1 cellular context compared by ENCODE assay signal in the genomic region with DNA sequence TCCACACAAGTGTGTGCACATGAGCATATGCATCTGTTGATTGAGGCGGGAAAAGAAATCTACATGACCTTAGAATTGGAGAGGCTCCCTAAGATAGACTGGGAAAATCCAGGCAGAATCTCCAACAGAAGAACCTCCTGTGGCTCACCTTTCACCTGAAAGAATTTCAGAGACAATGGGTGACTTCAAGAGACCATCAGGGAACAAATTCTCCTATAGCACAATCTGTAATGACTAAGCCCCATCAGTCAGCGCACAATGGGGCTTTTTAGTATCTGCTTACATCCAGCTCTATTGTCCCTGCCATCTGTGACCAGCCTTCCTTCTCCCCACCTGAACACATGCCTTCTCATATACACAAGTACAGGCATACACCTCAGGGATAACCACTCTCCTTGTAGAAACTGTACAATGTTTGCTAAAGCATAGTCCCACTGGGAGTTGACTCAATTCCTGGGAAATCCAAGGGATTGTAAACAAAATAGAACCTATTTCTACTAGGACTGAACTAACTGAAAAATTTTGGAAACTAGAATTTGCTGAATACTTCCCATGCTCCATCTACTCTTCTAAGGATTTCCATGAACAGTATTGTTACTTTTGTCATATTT.
TF ChIP-seq lines count a peak whose summit lies in the region.

No MANE protein-coding gene starts in this region.

TF ChIP-seq in GM23338, 12 proteins besides CTCF, POLR2A, EP300 and RAD21 (continued from another document):
- TF ChIP-seq, protein P1, sequence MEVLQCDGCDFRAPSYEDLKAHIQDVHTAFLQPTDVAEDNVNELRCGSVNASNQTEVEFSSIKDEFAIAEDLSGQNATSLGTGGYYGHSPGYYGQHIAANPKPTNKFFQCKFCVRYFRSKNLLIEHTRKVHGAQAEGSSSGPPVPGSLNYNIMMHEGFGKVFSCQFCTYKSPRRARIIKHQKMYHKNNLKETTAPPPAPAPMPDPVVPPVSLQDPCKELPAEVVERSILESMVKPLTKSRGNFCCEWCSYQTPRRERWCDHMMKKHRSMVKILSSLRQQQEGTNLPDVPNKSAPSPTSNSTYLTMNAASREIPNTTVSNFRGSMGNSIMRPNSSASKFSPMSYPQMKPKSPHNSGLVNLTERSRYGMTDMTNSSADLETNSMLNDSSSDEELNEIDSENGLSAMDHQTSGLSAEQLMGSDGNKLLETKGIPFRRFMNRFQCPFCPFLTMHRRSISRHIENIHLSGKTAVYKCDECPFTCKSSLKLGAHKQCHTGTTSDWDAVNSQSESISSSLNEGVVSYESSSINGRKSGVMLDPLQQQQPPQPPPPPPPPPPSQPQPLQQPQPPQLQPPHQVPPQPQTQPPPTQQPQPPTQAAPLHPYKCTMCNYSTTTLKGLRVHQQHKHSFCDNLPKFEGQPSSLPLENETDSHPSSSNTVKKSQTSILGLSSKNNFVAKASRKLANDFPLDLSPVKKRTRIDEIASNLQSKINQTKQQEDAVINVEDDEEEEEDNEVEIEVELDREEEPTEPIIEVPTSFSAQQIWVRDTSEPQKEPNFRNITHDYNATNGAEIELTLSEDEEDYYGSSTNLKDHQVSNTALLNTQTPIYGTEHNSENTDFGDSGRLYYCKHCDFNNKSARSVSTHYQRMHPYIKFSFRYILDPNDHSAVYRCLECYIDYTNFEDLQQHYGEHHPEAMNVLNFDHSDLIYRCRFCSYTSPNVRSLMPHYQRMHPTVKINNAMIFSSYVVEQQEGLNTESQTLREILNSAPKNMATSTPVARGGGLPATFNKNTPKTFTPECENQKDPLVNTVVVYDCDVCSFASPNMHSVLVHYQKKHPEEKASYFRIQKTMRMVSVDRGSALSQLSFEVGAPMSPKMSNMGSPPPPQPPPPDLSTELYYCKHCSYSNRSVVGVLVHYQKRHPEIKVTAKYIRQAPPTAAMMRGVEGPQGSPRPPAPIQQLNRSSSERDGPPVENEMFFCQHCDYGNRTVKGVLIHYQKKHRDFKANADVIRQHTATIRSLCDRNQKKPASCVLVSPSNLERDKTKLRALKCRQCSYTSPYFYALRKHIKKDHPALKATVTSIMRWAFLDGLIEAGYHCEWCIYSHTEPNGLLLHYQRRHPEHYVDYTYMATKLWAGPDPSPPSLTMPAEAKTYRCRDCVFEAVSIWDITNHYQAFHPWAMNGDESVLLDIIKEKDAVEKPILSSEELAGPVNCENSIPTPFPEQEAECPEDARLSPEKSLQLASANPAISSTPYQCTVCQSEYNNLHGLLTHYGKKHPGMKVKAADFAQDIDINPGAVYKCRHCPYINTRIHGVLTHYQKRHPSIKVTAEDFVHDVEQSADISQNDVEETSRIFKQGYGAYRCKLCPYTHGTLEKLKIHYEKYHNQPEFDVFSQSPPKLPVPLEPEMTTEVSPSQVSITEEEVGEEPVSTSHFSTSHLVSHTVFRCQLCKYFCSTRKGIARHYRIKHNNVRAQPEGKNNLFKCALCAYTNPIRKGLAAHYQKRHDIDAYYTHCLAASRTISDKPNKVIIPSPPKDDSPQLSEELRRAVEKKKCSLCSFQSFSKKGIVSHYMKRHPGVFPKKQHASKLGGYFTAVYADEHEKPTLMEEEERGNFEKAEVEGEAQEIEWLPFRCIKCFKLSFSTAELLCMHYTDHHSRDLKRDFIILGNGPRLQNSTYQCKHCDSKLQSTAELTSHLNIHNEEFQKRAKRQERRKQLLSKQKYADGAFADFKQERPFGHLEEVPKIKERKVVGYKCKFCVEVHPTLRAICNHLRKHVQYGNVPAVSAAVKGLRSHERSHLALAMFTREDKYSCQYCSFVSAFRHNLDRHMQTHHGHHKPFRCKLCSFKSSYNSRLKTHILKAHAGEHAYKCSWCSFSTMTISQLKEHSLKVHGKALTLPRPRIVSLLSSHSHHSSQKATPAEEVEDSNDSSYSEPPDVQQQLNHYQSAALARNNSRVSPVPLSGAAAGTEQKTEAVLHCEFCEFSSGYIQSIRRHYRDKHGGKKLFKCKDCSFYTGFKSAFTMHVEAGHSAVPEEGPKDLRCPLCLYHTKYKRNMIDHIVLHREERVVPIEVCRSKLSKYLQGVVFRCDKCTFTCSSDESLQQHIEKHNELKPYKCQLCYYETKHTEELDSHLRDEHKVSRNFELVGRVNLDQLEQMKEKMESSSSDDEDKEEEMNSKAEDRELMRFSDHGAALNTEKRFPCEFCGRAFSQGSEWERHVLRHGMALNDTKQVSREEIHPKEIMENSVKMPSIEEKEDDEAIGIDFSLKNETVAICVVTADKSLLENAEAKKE (CRISPR knock-in tag; IDR thresholded peaks at IDR 0.05), result peak; percentile 95
- peak; percentile 44; the same call in 1 of the 2 replicates for TF ChIP-seq CREB1 (CRISPR knock-in tag; IDR thresholded peaks at IDR 0.05; ENCODE audit: low read depth)
TF ChIP-seq in GM23338: peak in this region for 2.
